20 cellular contexts compared by ENCODE assay signal in the genomic region with DNA sequence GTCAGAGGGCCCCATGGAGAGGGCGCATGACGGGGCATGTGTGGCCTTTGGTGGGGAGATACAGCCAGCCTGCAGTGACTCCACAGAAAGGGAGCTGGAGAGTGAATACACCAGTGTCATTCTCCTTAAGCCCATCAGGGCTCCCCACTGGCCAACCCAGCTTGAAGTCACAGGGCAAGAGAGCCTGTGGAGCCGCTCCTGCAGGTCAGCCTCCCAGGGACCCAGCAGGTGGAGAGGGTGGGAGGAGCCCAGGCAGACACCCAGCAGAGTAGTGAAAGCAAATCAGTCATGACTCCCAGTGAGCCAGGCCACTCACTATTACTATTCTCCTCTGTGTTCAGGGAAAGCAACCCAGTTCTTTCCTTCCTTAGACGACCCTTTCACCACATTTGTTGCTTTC.
A peak's percentile ranks its signal among the peaks of the same experiment; 100 is the strongest.
DNase-seq lines count a peak whose midpoint lies in the region; ATAC-seq, FAIRE-seq and TF ChIP-seq lines count a peak whose summit lies in the region.
"Had no signal": no experiment of that assay in that cellular context is flagged by ENCODE, and none has a peak within 500 bp of the region (broad histone marks: within the 10 kb centered on the region; RNA-seq: fewer than 3 reads in every experiment).

No MANE protein-coding gene starts in this region.

- H4K20me1 ChIP-seq in H1 (replicated peaks in 1 of 2; ENCODE audit: control insufficient read depth in 1 of 2, insufficient read depth in 2 of 2, low read length in 2 of 2): no peaks in the 10 kb centered on the region
- H4K20me1 ChIP-seq in neural progenitor cell (ENCODE audit: low read depth): no peaks in the 10 kb centered on the region

- H3K23ac ChIP-seq in H1 (ENCODE audit: insufficient read length): no peak overlapping the region

- H2BK15ac ChIP-seq in H1 (ENCODE audit: low read length): no peak overlapping the region

- no peak overlapping the region for H3K27ac ChIP-seq in H1 (ENCODE audit: low read depth, low read length)
- H3K27ac ChIP-seq in neural progenitor cell: no peak overlapping the region
- H3K27ac ChIP-seq in caudate nucleus (ENCODE audit: low read depth, low read length): no peak overlapping the region
- H3K27ac ChIP-seq: prostate gland had no signal

- H2BK120ac ChIP-seq in H1 (replicated peaks; ENCODE audit: low read depth, low read length): no peak overlapping the region

- H2BK12ac ChIP-seq in H1 (ENCODE audit: low read depth, low read length): no peak overlapping the region

- TF ChIP-seq POLR2A in H54 (IDR thresholded peaks at IDR 0.05; ENCODE audit: low read depth, low read length) (no peak), H1 (IDR thresholded peaks at IDR 0.05; ENCODE audit: control extremely low read depth in 1 of 2, low read depth in 2 of 2, low read length in 2 of 2) (no peak)

- no peak for TF ChIP-seq RAD21 in H1 (IDR thresholded peaks at IDR 0.05 in 1 of 2, conservative IDR thresholded peaks at IDR 0.05 in 1 of 2; ENCODE audit: low read depth in 2 of 2, low read length in 2 of 2)

- H2AK5ac ChIP-seq in H1 (ENCODE audit: low read depth, low read length): no peak overlapping the region

- H3K36me3 ChIP-seq in H1 (ENCODE audit: control insufficient read depth in 2 of 4, insufficient read depth in 4 of 4, low read length in 3 of 4) (no peaks in the 10 kb centered on the region), neural progenitor cell (no peaks in the 10 kb centered on the region)
- H3K36me3 ChIP-seq: prostate gland had no signal

- FAIRE-seq in H54 (lab: Jason Lieb, UNC): no peak
- FAIRE-seq in H1 (lab: Jason Lieb, UNC): no peak
- FAIRE-seq: astrocyte, islet of Langerhans had no signal

- no peak overlapping the region for H3K56ac ChIP-seq in H1 (replicated peaks; ENCODE audit: insufficient read length, low read depth, low read length)

- H3K14ac ChIP-seq in H1 (ENCODE audit: insufficient read length): no peak overlapping the region

- H3K4me1 ChIP-seq in H1 (replicated peaks in 1 of 4; ENCODE audit: control insufficient read depth in 3 of 4, insufficient read depth in 4 of 4, low read length in 3 of 4): peaks cover 0 to 9% (median 3%) of the 10 kb centered on the region in 4 experiments; a peak in 2 of 7 replicates
- peaks cover 12% of the 10 kb centered on the region for H3K4me1 ChIP-seq in neural progenitor cell
- H3K4me1 ChIP-seq: prostate gland had no signal

- no peak overlapping the region for H3K27ac Mint-ChIP-seq in neural progenitor cell
- H3K27ac Mint-ChIP-seq: B cell; natural killer cell treated with Interleukin-12 subunit alpha and Interleukin-12 subunit beta and Interleukin-15 and Interleukin-18, amount 100 ng/mL, for 72 hours had no signal

- H4K91ac ChIP-seq in H1 (replicated peaks; ENCODE audit: insufficient read length, low read length): no peak overlapping the region

- DNase-seq in H54 (ENCODE audit: insufficient read length, low spot score) (peak; percentile 6), NCI-H345 (lab: John Stamatoyannopoulos, UW) (peak; percentile 60), H1 (ENCODE audit: low read depth in 1 of 2, low spot score in 2 of 2) (no peak), neural progenitor cell (ENCODE audit: low spot score) (no peak), A172 (ENCODE audit: low spot score) (no peak), caudate nucleus (lab: John Stamatoyannopoulos, UW) (no peak)
- DNase-seq: activated naive CD4-positive, alpha-beta T cell; KG1; mesendoderm; NK-92 treated with Interleukin-12 subunit alpha and Interleukin-12 subunit beta, amount 100 ng/mL, for 24 hours; RPMI8226; stimulated activated CD4-positive, alpha-beta T cell treated with anti-CD3 and anti-CD28 coated beads, Interleukin-4, amount 100 ng/mL, for 24 hours had no signal

- no peaks in the 10 kb centered on the region for H3K9me3 Mint-ChIP-seq in neural progenitor cell
- H3K9me3 Mint-ChIP-seq: natural killer cell treated with Interleukin-12 subunit alpha and Interleukin-12 subunit beta and Interleukin-15 and Interleukin-18, amount 100 ng/mL, for 72 hours had no signal

- H3K4me2 ChIP-seq in H1 (ENCODE audit: insufficient read depth in 1 of 2, low read depth in 2 of 2, low read length in 2 of 2): no peak overlapping the region
- H3K4me2 ChIP-seq in neural progenitor cell: peak overlapping the region; percentile 35
- H3K4me2 ChIP-seq: smooth muscle cell had no signal

- CTCF ChIA-PET in H1 (lab: Charles Lee; ENCODE audit: partially characterized antibody): interaction anchor here (1.4 kb wide), 1 partner anchor 114 kb away, joined by 5 read pairs; no protein-coding TSS in a partner anchor

- TF ChIP-seq CTCF in H1 (IDR thresholded peaks at IDR 0.05; ENCODE audit: control extremely low read depth in 1 of 3, insufficient read depth in 1 of 3, low read depth in 1 of 3, low read length in 3 of 3): no peak
- no peak for TF ChIP-seq CTCF in neural progenitor cell (IDR thresholded peaks at IDR 0.05)

- H3K4me3 ChIP-seq in H1 (ENCODE audit: extremely low read depth in 1 of 4, insufficient read depth in 2 of 4, low read depth in 3 of 4, low read length in 4 of 4): no peak overlapping the region
- H3K4me3 ChIP-seq in neural progenitor cell: no peak overlapping the region
- H3K4me3 ChIP-seq: prostate gland, smooth muscle cell had no signal

- peaks cover 5% of the 10 kb centered on the region for H3F3A ChIP-seq in neural progenitor cell (ENCODE audit: low read depth)

- H3K27me3 ChIP-seq in H1 (replicated peaks in 1 of 4; ENCODE audit: control insufficient read depth in 3 of 4, extremely low read depth in 1 of 4, insufficient read depth in 3 of 4, low read length in 3 of 4) (no peaks in the 10 kb centered on the region), neural progenitor cell (no peaks in the 10 kb centered on the region)

- no peak overlapping the region for H4K5ac ChIP-seq in H1 (ENCODE audit: insufficient read length, low read depth, low read length)

- no peaks in the 10 kb centered on the region for H3K23me2 ChIP-seq in H1 (ENCODE audit: low read depth, low read length)

- H2BK5ac ChIP-seq in H1 (ENCODE audit: low read depth, low read length): no peak overlapping the region

- H2AFZ ChIP-seq in H1 (ENCODE audit: low read length) (0 out of 2 replicates have a peak overlapping the region, but pooled peaks have one; percentile 0), neural progenitor cell (replicated peaks) (peak overlapping the region; percentile 79)

- 82% methylated on average over 4 of the region's 4 CpGs; no CpG with 5 or more reads in 1 of the 2 experiments for WGBS in H1 (ENCODE audit: extremely low coverage in 1 of 2, insufficient coverage in 1 of 2, insufficient read length in 1 of 2, insufficient replicate concordance in 2 of 2, low coverage in 1 of 2, low lambda C conversion rate in 2 of 2, missing lambda C conversion rate in 1 of 2), 2 experiments

- H3K4ac ChIP-seq in H1 (replicated peaks; ENCODE audit: insufficient read length, low read depth, low read length): no peak overlapping the region

- no peak for ATAC-seq in HG02884 (IDR thresholded peaks at IDR 0.05; ENCODE audit: unreplicated experiment)
- no peak for ATAC-seq in HG03460 (IDR thresholded peaks at IDR 0.05; ENCODE audit: unreplicated experiment)

- H3K27me3 Mint-ChIP-seq in neural progenitor cell (ENCODE audit: insufficient read depth, low read depth): peaks cover 2% of the 10 kb centered on the region
- H3K27me3 Mint-ChIP-seq: B cell had no signal

- H4K8ac ChIP-seq in H1 (ENCODE audit: extremely low read depth, insufficient read depth, low read length): no peak overlapping the region

- no peak overlapping the region for H2BK20ac ChIP-seq in H1 (ENCODE audit: low read length)

- no peak overlapping the region for H3K18ac ChIP-seq in H1 (ENCODE audit: extremely low read depth, low read length)

- no peaks in the 10 kb centered on the region for H3K36me3 Mint-ChIP-seq in neural progenitor cell
- H3K36me3 Mint-ChIP-seq: natural killer cell treated with Interleukin-12 subunit alpha and Interleukin-12 subunit beta and Interleukin-15 and Interleukin-18, amount 100 ng/mL, for 72 hours had no signal

- H3K4me3 Mint-ChIP-seq in neural progenitor cell: no peak overlapping the region
- H3K4me3 Mint-ChIP-seq: B cell; natural killer cell treated with Interleukin-12 subunit alpha and Interleukin-12 subunit beta and Interleukin-15 and Interleukin-18, amount 100 ng/mL, for 72 hours had no signal

- no peaks in the 10 kb centered on the region for H3K79me2 ChIP-seq in H1 (ENCODE audit: control insufficient read depth in 1 of 2, insufficient read depth in 2 of 2, low read length in 2 of 2)
- no peaks in the 10 kb centered on the region for H3K79me2 ChIP-seq in neural progenitor cell (ENCODE audit: low read depth)

- H3K9ac ChIP-seq in H1 (replicated peaks in 1 of 4; ENCODE audit: extremely low read depth in 1 of 4, low read depth in 3 of 4, low read length in 3 of 4) (no peak overlapping the region), neural progenitor cell (no peak overlapping the region)

- H3K4me1 Mint-ChIP-seq in neural progenitor cell: no peaks in the 10 kb centered on the region
- H3K4me1 Mint-ChIP-seq: B cell had no signal

- H3K9me3 ChIP-seq in H1 (ENCODE audit: insufficient read depth in 2 of 2, low read depth in 1 of 2, low read length in 1 of 2) (no peaks in the 10 kb centered on the region), neural progenitor cell (ENCODE audit: low read depth) (no peaks in the 10 kb centered on the region)
- H3K9me3 ChIP-seq: prostate gland had no signal

- no peaks in the 10 kb centered on the region for H3K79me1 ChIP-seq in H1 (ENCODE audit: low read depth, low read length)

- TF ChIP-seq EP300 in H1 (IDR thresholded peaks at IDR 0.05; ENCODE audit: borderline replicate concordance in 1 of 2, low read depth in 2 of 2, low read length in 2 of 2): no peak

- POLR2A ChIA-PET in H1 (lab: Charles Lee; ENCODE audit: partially characterized antibody): no interaction called here

TF ChIP-seq in H1, 55 proteins besides CTCF, POLR2A, EP300 and RAD21 (continues in another document):
- TF ChIP-seq TAF7 (optimal IDR thresholded peaks at IDR 0.05; ENCODE audit: borderline replicate concordance, low read depth, low read length): no peak
- TF ChIP-seq YY1 (IDR thresholded peaks at IDR 0.05; ENCODE audit: low read depth, low read length): no peak
- TF ChIP-seq GTF2F1 (IDR thresholded peaks at IDR 0.05; ENCODE audit: borderline replicate concordance, low read depth, low read length): no peak
- TF ChIP-seq EGR1 (IDR thresholded peaks at IDR 0.05; ENCODE audit: borderline replicate concordance, low read depth, low read length): no peak
- no peak for TF ChIP-seq BACH1 (IDR thresholded peaks at IDR 0.05; ENCODE audit: low read length)
- TF ChIP-seq SIX5 (IDR thresholded peaks at IDR 0.05; ENCODE audit: low read depth, low read length): no peak
- no peak for TF ChIP-seq CTBP2 (IDR thresholded peaks at IDR 0.05; ENCODE audit: borderline replicate concordance, insufficient read depth, insufficient read length, low read length)
- TF ChIP-seq HDAC6 (IDR thresholded peaks at IDR 0.05; ENCODE audit: low read depth, low read length): no peak
- TF ChIP-seq NANOG (IDR thresholded peaks at IDR 0.05; ENCODE audit: insufficient read depth, low read depth, low read length, poor library complexity, severe bottlenecking): no peak
- no peak for TF ChIP-seq TEAD4 (IDR thresholded peaks at IDR 0.05; ENCODE audit: low read depth, low read length)
- TF ChIP-seq HDAC2 (IDR thresholded peaks at IDR 0.05; ENCODE audit: borderline replicate concordance in 1 of 2, low read depth in 2 of 2, low read length in 2 of 2): no peak

Comparison
In these comparisons a context has a peak if more than half of its experiments do, and no peak if none do; other contexts are left out.
1. DNase-seq: peak in H54 (single experiment) and NCI-H345 (single experiment); none in H1 (0 of 2), neural progenitor cell (single experiment), A172 (single experiment) and caudate nucleus (0 of 61).